11 cellular contexts compared by ENCODE assay signal in genomic region chr12:108574276-108574675, GRCh38. TPM values are rescaled to one million over a fixed set of nuclear protein-coding genes. Genes with fewer than 3 reads are reported as not detected.
A peak's percentile ranks its signal among the peaks of the same experiment; 100 is the strongest.
DNase-seq lines count a peak whose midpoint lies in the region; ATAC-seq lines count a peak whose summit lies in the region.
"Not testable (repeated sequence)": the region's sequence is repeated elsewhere in the genome, so short reads cannot be mapped to it uniquely, and the experiment has no call there.
"Had no signal": no experiment of that assay in that cellular context is flagged by ENCODE, and none has a peak within 500 bp of the region (broad histone marks: within the 10 kb centered on the region; RNA-seq: fewer than 3 reads in every experiment).

No MANE protein-coding gene starts in this region.

- H3K9me3 ChIP-seq in BLaER1 treated with 17β-estradiol and CSF1 and Interleukin-3, amounts not matched to agents 10 nM and 100 nM (replicated peaks in 1 of 11); CD4-positive, alpha-beta memory T cell (ENCODE audit: control insufficient read depth in 1 of 2, low read length in 2 of 2): not testable (repeated sequence)

- peak overlapping the region in 1 of 8 donors; percentile 41 for H3K4me3 Mint-ChIP-seq in CD4-positive, alpha-beta memory T cell
- H3K4me3 Mint-ChIP-seq in T-helper 1 cell treated with Interleukin-12 subunit alpha and Interleukin-12 subunit beta and Interleukin-4 antibody, amounts not matched to agents 30 μg/mL and 1 μg/mL, for 36 hours; activated naive CD4-positive, alpha-beta T cell treated with anti-CD3 and anti-CD28 coated beads, Interleukin-2, amount 50 U/mL, for 24 hours; central memory CD8-positive, alpha-beta T cell; stimulated activated naive CD8-positive, alpha-beta T cell treated with anti-CD3 and anti-CD28 coated beads, Interleukin-15, Interleukin-2, amounts not matched to agents 100 ng/mL and 50 ng/mL, for 24 hours: not testable (repeated sequence)
- peak overlapping the region; percentile 35 for H3K4me3 Mint-ChIP-seq in memory B cell
- peak overlapping the region; percentile 11 for H3K4me3 Mint-ChIP-seq in natural killer cell treated with Interleukin-12 subunit alpha and Interleukin-12 subunit beta and Interleukin-15 and Interleukin-18, amount 100 ng/mL, for 72 hours

- H3K4me1 ChIP-seq in BLaER1 treated with 17β-estradiol and CSF1 and Interleukin-3, amounts not matched to agents 10 nM and 100 nM = peaks cover 62 to 94% (median 73%) of the 10 kb centered on the region in 10 experiments
- peaks cover 62% of the 10 kb centered on the region for H3K4me1 ChIP-seq in CD4-positive, alpha-beta memory T cell (ENCODE audit: insufficient read depth, low read length)

- peak overlapping the region in 1 of 11 experiments; percentile 43; a peak in 1 of 22 replicates for H3K27ac ChIP-seq in BLaER1 treated with 17β-estradiol and CSF1 and Interleukin-3, amounts not matched to agents 10 nM and 100 nM
- H3K27ac ChIP-seq in CD4-positive, alpha-beta memory T cell (ENCODE audit: low read depth, low read length) = not testable (repeated sequence)

- not testable (repeated sequence) for H3K9ac ChIP-seq in BLaER1 treated with 17β-estradiol and CSF1 and Interleukin-3, amounts not matched to agents 10 nM and 100 nM

- H3K36me3 ChIP-seq in BLaER1 treated with 17β-estradiol and CSF1 and Interleukin-3, amounts not matched to agents 10 nM and 100 nM = peaks cover 0 to 10% (median 8%) of the 10 kb centered on the region in 11 experiments; a peak in 14 of 22 replicates
- H3K36me3 ChIP-seq in CD4-positive, alpha-beta memory T cell (ENCODE audit: insufficient read depth, low read length) = not testable (repeated sequence)

- not testable (repeated sequence) for DNase-seq in CD4-positive, alpha-beta memory T cell; central memory CD8-positive, alpha-beta T cell (ENCODE audit: low spot score in 2 of 2); memory B cell (ENCODE audit: low spot score in 2 of 2); natural killer cell treated with Interleukin-12 subunit alpha and Interleukin-12 subunit beta and Interleukin-15 and Interleukin-18, amount 100 ng/mL, for 72 hours (ENCODE audit: low spot score)

- H3K4me2 ChIP-seq in BLaER1 treated with 17β-estradiol and CSF1 and Interleukin-3, amounts not matched to agents 10 nM and 100 nM = peak overlapping the region in 10 of 11 experiments; percentile 9 to 75 (median 62); a peak in 18 of 22 replicates

- not testable (repeated sequence) for H3K36me3 Mint-ChIP-seq in CD4-positive, alpha-beta memory T cell; activated naive CD4-positive, alpha-beta T cell treated with anti-CD3 and anti-CD28 coated beads, Interleukin-2, amount 50 U/mL, for 24 hours; central memory CD8-positive, alpha-beta T cell (ENCODE audit: insufficient read depth); memory B cell
- peaks cover 13% of the 10 kb centered on the region for H3K36me3 Mint-ChIP-seq in T-helper 1 cell treated with Interleukin-12 subunit alpha and Interleukin-12 subunit beta and Interleukin-4 antibody, amounts not matched to agents 30 μg/mL and 1 μg/mL, for 36 hours (ENCODE audit: low read depth)
- peaks cover 13% of the 10 kb centered on the region for H3K36me3 Mint-ChIP-seq in natural killer cell treated with Interleukin-12 subunit alpha and Interleukin-12 subunit beta and Interleukin-15 and Interleukin-18, amount 100 ng/mL, for 72 hours
- peaks cover 12% of the 10 kb centered on the region for H3K36me3 Mint-ChIP-seq in stimulated activated naive CD8-positive, alpha-beta T cell treated with anti-CD3 and anti-CD28 coated beads, Interleukin-15, Interleukin-2, amounts not matched to agents 100 ng/mL and 50 ng/mL, for 24 hours (ENCODE audit: low read depth)

- not testable (repeated sequence) for H3K9me3 Mint-ChIP-seq in CD4-positive, alpha-beta memory T cell; T-helper 1 cell treated with Interleukin-12 subunit alpha and Interleukin-12 subunit beta and Interleukin-4 antibody, amounts not matched to agents 30 μg/mL and 1 μg/mL, for 36 hours; activated naive CD4-positive, alpha-beta T cell treated with anti-CD3 and anti-CD28 coated beads, Interleukin-2, amount 50 U/mL, for 24 hours; central memory CD8-positive, alpha-beta T cell; memory B cell; stimulated activated naive CD8-positive, alpha-beta T cell treated with anti-CD3 and anti-CD28 coated beads, Interleukin-15, Interleukin-2, amounts not matched to agents 100 ng/mL and 50 ng/mL, for 24 hours
- peaks cover 11% of the 10 kb centered on the region for H3K9me3 Mint-ChIP-seq in natural killer cell treated with Interleukin-12 subunit alpha and Interleukin-12 subunit beta and Interleukin-15 and Interleukin-18, amount 100 ng/mL, for 72 hours

- not testable (repeated sequence) for H3K27me3 ChIP-seq in BLaER1 treated with 17β-estradiol and CSF1 and Interleukin-3, amounts not matched to agents 10 nM and 100 nM; CD4-positive, alpha-beta memory T cell (ENCODE audit: insufficient read depth, low read length)

- ATAC-seq in central memory CD8-positive, alpha-beta T cell (replicated peaks; ENCODE audit: extremely low read depth, poor library complexity, severe bottlenecking); memory B cell (ENCODE audit: low read depth); natural killer cell treated with Interleukin-12 subunit alpha and Interleukin-12 subunit beta and Interleukin-15 and Interleukin-18, amount 100 ng/mL, for 72 hours: not testable (repeated sequence)

- peak overlapping the region in 5 of 7 donors; percentile 27 to 83 (median 73) for H3K27ac Mint-ChIP-seq in CD4-positive, alpha-beta memory T cell
- peak overlapping the region; percentile 27 for H3K27ac Mint-ChIP-seq in T-helper 1 cell treated with Interleukin-12 subunit alpha and Interleukin-12 subunit beta and Interleukin-4 antibody, amounts not matched to agents 30 μg/mL and 1 μg/mL, for 36 hours
- peak overlapping the region; percentile 85 for H3K27ac Mint-ChIP-seq in activated naive CD4-positive, alpha-beta T cell treated with anti-CD3 and anti-CD28 coated beads, Interleukin-2, amount 50 U/mL, for 24 hours
- H3K27ac Mint-ChIP-seq in central memory CD8-positive, alpha-beta T cell (ENCODE audit: low read depth) = peak overlapping the region; percentile 88
- peak overlapping the region; percentile 87 for H3K27ac Mint-ChIP-seq in memory B cell
- peak overlapping the region in 1 of 2 donors; percentile 9 for H3K27ac Mint-ChIP-seq in natural killer cell treated with Interleukin-12 subunit alpha and Interleukin-12 subunit beta and Interleukin-15 and Interleukin-18, amount 100 ng/mL, for 72 hours
- peak overlapping the region; percentile 7 for H3K27ac Mint-ChIP-seq in stimulated activated naive CD8-positive, alpha-beta T cell treated with anti-CD3 and anti-CD28 coated beads, Interleukin-15, Interleukin-2, amounts not matched to agents 100 ng/mL and 50 ng/mL, for 24 hours

- POLR2A ChIA-PET in CD4-positive, alpha-beta memory T cell (lab: Charles Lee; ENCODE audit: partially characterized antibody) = interaction anchor here (0.7 to 3.3 kb wide), 2 partner anchors 12 to 18 kb away, joined by 3 to 14 read pairs; partner anchors contain the start of genes ISCU and SART3

- H4K20me1 ChIP-seq in BLaER1 treated with 17β-estradiol and CSF1 and Interleukin-3, amounts not matched to agents 10 nM and 100 nM = not testable (repeated sequence)

- CTCF ChIA-PET in CD4-positive, alpha-beta memory T cell (lab: Charles Lee; ENCODE audit: partially characterized antibody) = interaction anchor here (17.1 kb wide), 1 partner anchor 43 kb away, joined by 339 read pairs; no protein-coding TSS in a partner anchor

- intact Hi-C loops in CD4-positive, alpha-beta memory T cell (cut with micrococcal nuclease) = not testable (repeated sequence)

- H3K4me3 ChIP-seq in BLaER1 treated with 17β-estradiol and CSF1 and Interleukin-3, amounts not matched to agents 10 nM and 100 nM; CD4-positive, alpha-beta memory T cell (ENCODE audit: low read length in 2 of 2): not testable (repeated sequence)

- peaks cover 38 to 59% (median 48%) of the 10 kb centered on the region in 4 donors for H3K4me1 Mint-ChIP-seq in CD4-positive, alpha-beta memory T cell
- peaks cover 48% of the 10 kb centered on the region for H3K4me1 Mint-ChIP-seq in T-helper 1 cell treated with Interleukin-12 subunit alpha and Interleukin-12 subunit beta and Interleukin-4 antibody, amounts not matched to agents 30 μg/mL and 1 μg/mL, for 36 hours (ENCODE audit: low read depth)
- peaks cover 73% of the 10 kb centered on the region for H3K4me1 Mint-ChIP-seq in activated naive CD4-positive, alpha-beta T cell treated with anti-CD3 and anti-CD28 coated beads, Interleukin-2, amount 50 U/mL, for 24 hours
- H3K4me1 Mint-ChIP-seq in central memory CD8-positive, alpha-beta T cell = not testable (repeated sequence)
- H3K4me1 Mint-ChIP-seq in memory B cell = peaks cover 57% of the 10 kb centered on the region
- H3K4me1 Mint-ChIP-seq in natural killer cell treated with Interleukin-12 subunit alpha and Interleukin-12 subunit beta and Interleukin-15 and Interleukin-18, amount 100 ng/mL, for 72 hours (ENCODE audit: low read depth in 2 of 2) = peaks cover 39 to 48% of the 10 kb centered on the region in 2 donors
- peaks cover 75% of the 10 kb centered on the region for H3K4me1 Mint-ChIP-seq in stimulated activated naive CD8-positive, alpha-beta T cell treated with anti-CD3 and anti-CD28 coated beads, Interleukin-15, Interleukin-2, amounts not matched to agents 100 ng/mL and 50 ng/mL, for 24 hours (ENCODE audit: low read depth)

- not testable (repeated sequence) for H3K27me3 Mint-ChIP-seq in CD4-positive, alpha-beta memory T cell; T-helper 1 cell treated with Interleukin-12 subunit alpha and Interleukin-12 subunit beta and Interleukin-4 antibody, amounts not matched to agents 30 μg/mL and 1 μg/mL, for 36 hours (ENCODE audit: low read depth); activated naive CD4-positive, alpha-beta T cell treated with anti-CD3 and anti-CD28 coated beads, Interleukin-2, amount 50 U/mL, for 24 hours; central memory CD8-positive, alpha-beta T cell; memory B cell; natural killer cell treated with Interleukin-12 subunit alpha and Interleukin-12 subunit beta and Interleukin-15 and Interleukin-18, amount 100 ng/mL, for 72 hours; stimulated activated naive CD8-positive, alpha-beta T cell treated with anti-CD3 and anti-CD28 coated beads, Interleukin-15, Interleukin-2, amounts not matched to agents 100 ng/mL and 50 ng/mL, for 24 hours

RNA-seq across cellular contexts. Expression of gene ISCU, which starts 11.9 kb away (rescaled TPM):
- 100 to 1,000 TPM; 182 to 195 TPM for total RNA-seq in CD4-positive, alpha-beta memory T cell
- polyA plus RNA-seq in CD4-positive, alpha-beta memory T cell = 100 to 1,000 TPM; 267 to 316 TPM
- total RNA-seq in natural killer cell treated with Interleukin-12 subunit alpha and Interleukin-12 subunit beta and Interleukin-15 and Interleukin-18, amount 100 ng/mL, for 72 hours = 10 to 100 TPM; 66.1 to 85.3 TPM

RNA-seq across cellular contexts. Expression of gene SART3, which starts 13.3 kb away (rescaled TPM):
- total RNA-seq in CD4-positive, alpha-beta memory T cell = 100 to 1,000 TPM; 101 to 112 TPM
- polyA plus RNA-seq in CD4-positive, alpha-beta memory T cell = 10 to 100 TPM; 25.9 to 52.5 TPM
- total RNA-seq in natural killer cell treated with Interleukin-12 subunit alpha and Interleukin-12 subunit beta and Interleukin-15 and Interleukin-18, amount 100 ng/mL, for 72 hours = 100 to 1,000 TPM; 105 to 127 TPM

RNA-seq across cellular contexts. Expression of gene TMEM119, which starts 23.6 kb away (rescaled TPM):
- total RNA-seq in CD4-positive, alpha-beta memory T cell = under 1 TPM; 0.30 to 0.58 TPM
- under 1 TPM in 1 of 2 donors, not detected in 1; 0.42 TPM for polyA plus RNA-seq in CD4-positive, alpha-beta memory T cell
- not detected for total RNA-seq in natural killer cell treated with Interleukin-12 subunit alpha and Interleukin-12 subunit beta and Interleukin-15 and Interleukin-18, amount 100 ng/mL, for 72 hours
- total RNA-seq: Caco-2 had no signal
- polyA plus RNA-seq: A549 had no signal

RNA-seq across cellular contexts. Expression of gene FICD, which starts 59.2 kb away (rescaled TPM):
- total RNA-seq in CD4-positive, alpha-beta memory T cell = 10 to 100 TPM; 10.6 to 12.3 TPM
- 1 to 10 TPM; 2.3 to 3.9 TPM for polyA plus RNA-seq in CD4-positive, alpha-beta memory T cell
- total RNA-seq in natural killer cell treated with Interleukin-12 subunit alpha and Interleukin-12 subunit beta and Interleukin-15 and Interleukin-18, amount 100 ng/mL, for 72 hours = 10 to 100 TPM; 14.9 to 16.5 TPM

RNA-seq across cellular contexts. Expression of gene SELPLG, which starts 59.4 kb away (rescaled TPM):
- 100 to 1,000 TPM; 175 to 176 TPM for total RNA-seq in CD4-positive, alpha-beta memory T cell
- polyA plus RNA-seq in CD4-positive, alpha-beta memory T cell = 100 to 1,000 TPM; 485 to 781 TPM
- 10 to 100 TPM; 26.5 to 34.6 TPM for total RNA-seq in natural killer cell treated with Interleukin-12 subunit alpha and Interleukin-12 subunit beta and Interleukin-15 and Interleukin-18, amount 100 ng/mL, for 72 hours
- total RNA-seq: H1 had no signal
